ENCODE assay signal across 8 cellular contexts in genomic region chr15:85482896-85483295, GRCh38.
DNase-seq lines count a peak whose midpoint lies in the region; ATAC-seq, FAIRE-seq and TF ChIP-seq lines count a peak whose summit lies in the region.

No MANE protein-coding gene starts in this region.

- H3K27ac ChIP-seq in PC-9: 0 out of 2 replicates have a peak overlapping the region, but pooled peaks have one; percentile 24
- no peak overlapping the region for H3K27ac ChIP-seq in dorsolateral prefrontal cortex

- no peaks in the 10 kb centered on the region for H3K36me3 ChIP-seq in PC-9 (ENCODE audit: low read depth)

- intact Hi-C loops in PC-9 (cut with micrococcal nuclease; ENCODE audit: unreplicated experiment) (loop anchor here (5.0 to 10.0 kb wide), 2 partner anchors 41 to 352 kb away; no protein-coding TSS in a partner anchor), sciatic nerve (cut with DNase I) (no loop called here), dorsolateral prefrontal cortex (cut with DNase I) (no loop called here)

- no TSS peak for BruUV-seq in PC-9 (replicated peaks; lab: Mats Ljungman, UMichigan)

- H3K4me1 ChIP-seq in PC-9 (replicated peaks; ENCODE audit: insufficient read depth): 0 out of 2 replicates have a peak, but pooled peaks cover 11% of the 10 kb centered on the region

- DNase-seq in PC-9: peak; percentile 25 to 71
- DNase-seq in fibroblast of mammary gland (ENCODE audit: low read depth): peak; percentile 90
- no peak for DNase-seq in sciatic nerve (ENCODE audit: low spot score)
- DNase-seq in dorsolateral prefrontal cortex: no peak
- DNase-seq in activated gamma-delta T cell treated with Interleukin-2 at 50 U/mL for 16 hours: no peak
- no peak for DNase-seq in NCI-H2227 (lab: John Stamatoyannopoulos, UW; ENCODE audit: unreplicated experiment)
- DNase-seq in GM12892 (ENCODE audit: insufficient read length): no peak

- CTCF ChIA-PET in PC-9 (lab: Charles Lee): no interaction called here

- TF ChIP-seq CTCF in PC-9 (conservative IDR thresholded peaks at IDR 0.05): no peak
- TF ChIP-seq CTCF in fibroblast of mammary gland (conservative IDR thresholded peaks at IDR 0.05; ENCODE audit: control insufficient read depth, insufficient read depth, low read depth, low read length): no peak
- no peak for TF ChIP-seq CTCF in dorsolateral prefrontal cortex (IDR thresholded peaks at IDR 0.05 in 54 of 56, conservative IDR thresholded peaks at IDR 0.05 in 2 of 56; ENCODE audit: low read depth in 1 of 56, partially characterized antibody in 56 of 56)

- no peak for FAIRE-seq in GM12892 (lab: Jason Lieb, UNC)

- TF ChIP-seq POLR2A in GM12892 (IDR thresholded peaks at IDR 0.05; ENCODE audit: low read depth, low read length): no peak

- POLR2A ChIA-PET in PC-9 (lab: Charles Lee; ENCODE audit: unreplicated experiment): interaction anchor here (0.6 kb wide), 1 partner anchor 952 kb away, joined by 4 read pairs; no protein-coding TSS in a partner anchor

- ATAC-seq in GM18511 (IDR thresholded peaks at IDR 0.05; ENCODE audit: unreplicated experiment) (peak; percentile 59), sciatic nerve (peak; percentile 68)

- no peaks in the 10 kb centered on the region for H3K27me3 ChIP-seq in PC-9 (ENCODE audit: insufficient read depth, low read depth)
- peaks cover 0 to 5% (median 0%) of the 10 kb centered on the region in 45 donors for H3K27me3 ChIP-seq in dorsolateral prefrontal cortex

- H3K4me3 ChIP-seq in PC-9: no peak overlapping the region
- no peak overlapping the region for H3K4me3 ChIP-seq in fibroblast of mammary gland (ENCODE audit: control insufficient read depth, low read depth, low read length)
- H3K4me3 ChIP-seq in dorsolateral prefrontal cortex: no peak overlapping the region

- no peak overlapping the region for H3K4me2 ChIP-seq in PC-9

- H3K9me2 ChIP-seq in PC-9 (ENCODE audit: insufficient read depth): no peaks in the 10 kb centered on the region

- H3K79me2 ChIP-seq in PC-9 (ENCODE audit: low read depth): peaks cover 66% of the 10 kb centered on the region

- H3F3A ChIP-seq in PC-9 (ENCODE audit: insufficient read depth, low read depth): peaks cover 4% of the 10 kb centered on the region; the same call in 1 of the 2 replicates

- no peak overlapping the region for H2AFZ ChIP-seq in PC-9

- no peaks in the 10 kb centered on the region for H3K9me3 ChIP-seq in PC-9 (ENCODE audit: insufficient read depth, low read depth)

- peaks cover 3% of the 10 kb centered on the region; the same call in 1 of the 2 replicates for H4K20me1 ChIP-seq in PC-9 (ENCODE audit: insufficient read depth)

Comparison
In these comparisons a context has a peak if more than half of its experiments do, and no peak if none do; other contexts are left out.
1. DNase-seq: peak in PC-9 (2 of 2) and fibroblast of mammary gland (single experiment); none in sciatic nerve (single experiment), dorsolateral prefrontal cortex (0 of 10), activated gamma-delta T cell treated with Interleukin-2 at 50 U/mL for 16 hours (single experiment), NCI-H2227 (single experiment) and GM12892 (single experiment).